In the genomic region with DNA sequence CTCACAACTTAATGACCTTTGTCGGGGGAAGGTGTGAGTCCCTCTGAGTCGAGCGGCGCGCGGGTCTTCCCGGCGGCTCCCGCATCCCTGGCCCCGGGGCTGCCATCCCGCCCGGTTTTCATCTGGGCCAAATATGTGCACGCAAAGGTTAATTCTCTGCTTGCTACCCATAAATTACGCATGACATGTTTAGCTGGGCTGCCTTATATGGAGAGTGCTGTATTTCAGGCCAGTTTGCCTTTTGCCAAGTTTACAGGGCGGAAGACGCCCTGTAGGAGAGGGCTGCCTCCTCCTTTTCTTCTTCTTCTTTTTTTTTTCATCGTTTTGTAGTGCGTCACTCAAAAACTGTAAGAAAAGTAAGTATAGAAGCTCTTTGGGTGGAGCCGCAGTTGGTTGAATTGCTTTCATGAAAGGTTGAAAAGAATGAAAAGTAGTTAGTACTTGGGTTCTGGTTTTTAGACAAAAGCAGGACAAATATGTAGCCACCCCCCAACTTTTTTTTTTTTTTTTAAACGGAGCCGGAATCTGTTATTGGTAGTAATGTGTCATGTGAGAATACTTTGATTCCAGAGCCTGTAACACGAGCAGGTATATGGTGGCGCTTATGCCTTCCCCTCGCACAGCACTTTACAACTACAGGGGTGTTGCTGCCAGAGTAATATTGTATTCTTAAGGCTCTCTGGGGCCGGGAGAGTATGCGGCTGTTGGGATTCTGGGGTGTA, we compare ENCODE assay signal across 8 cellular contexts. TPM values are rescaled to one million over a fixed set of nuclear protein-coding genes. Genes with fewer than 3 reads are reported as not detected.
DNase-seq lines count a peak whose midpoint lies in the region; ATAC-seq and TF ChIP-seq lines count a peak whose summit lies in the region.

No MANE protein-coding gene starts in this region.

- H3K4me2 ChIP-seq in OCI-LY7 (ENCODE audit: low read length), result peak overlapping the region; percentile 92

- peaks cover 40% of the 10 kb centered on the region for H4K20me1 ChIP-seq in OCI-LY7 (ENCODE audit: insufficient read depth, low read length)

- H2AFZ ChIP-seq in OCI-LY7 (ENCODE audit: low read length), result peak overlapping the region; percentile 83; the same call in 1 of the 2 replicates

- H3K4me3 ChIP-seq in OCI-LY7 (ENCODE audit: low read depth, low read length, poor library complexity, severe bottlenecking) (peak overlapping the region; percentile 79), prostate gland (peak overlapping the region; percentile 83 to 86)

- H3K9me2 ChIP-seq in OCI-LY7 (ENCODE audit: insufficient read depth, low read length), result no peaks in the 10 kb centered on the region

- TF ChIP-seq CTCF in OCI-LY7 (conservative IDR thresholded peaks at IDR 0.05; ENCODE audit: low read length), result no peak
- no peak for TF ChIP-seq CTCF in prostate gland (IDR thresholded peaks at IDR 0.05)
- TF ChIP-seq CTCF in GM13977 (IDR thresholded peaks at IDR 0.05; ENCODE audit: extremely low read depth, insufficient read depth, missing control alignments), result no peak

- DNase-seq in COR-L47 (lab: John Stamatoyannopoulos, UW) (peak; percentile 43), HT-29 (ENCODE audit: low spot score) (peak; percentile 77), OCI-LY7 (ENCODE audit: low spot score) (peak; percentile 67), amniotic stem cell (lab: John Stamatoyannopoulos, UW) (peak; percentile 84), left ventricle myocardium superior (peak; percentile 26), prostate gland (ENCODE audit: low spot score) (peak; percentile 69), GM13977 (ENCODE audit: low spot score) (no peak)

- intact Hi-C loops in OCI-LY7 (cut with micrococcal nuclease; ENCODE audit: unreplicated experiment), result loop anchor here (1.0 to 5.0 kb wide), 3 partner anchors 87 to 175 kb away; no protein-coding TSS in a partner anchor
- intact Hi-C loops in left ventricle myocardium superior (cut with micrococcal nuclease), result no loop called here
- intact Hi-C loops in prostate gland (cut with DNase I), result loop anchor here (2.0 to 10.0 kb wide), 5 partner anchors 29 to 1855 kb away; a partner anchor contains a TSS

- peaks cover 65% of the 10 kb centered on the region for H3K79me2 ChIP-seq in OCI-LY7 (ENCODE audit: insufficient read depth, low read depth, low read length)

- H3K27me3 ChIP-seq in prostate gland (replicated peaks; ENCODE audit: insufficient read depth), result no peaks in the 10 kb centered on the region

- no peaks in the 10 kb centered on the region; the same call in 1 of the 2 replicates for H3K9me3 ChIP-seq in OCI-LY7 (ENCODE audit: low read length)
- H3K9me3 ChIP-seq in prostate gland, result no peaks in the 10 kb centered on the region

- H3K4me1 ChIP-seq in OCI-LY7 (ENCODE audit: insufficient read depth, low read length, poor library complexity, severe bottlenecking) (peaks cover 57% of the 10 kb centered on the region), prostate gland (replicated peaks) (peaks cover 3% of the 10 kb centered on the region)

- H3K36me3 ChIP-seq in OCI-LY7 (ENCODE audit: insufficient read depth, low read length) (peaks cover 40% of the 10 kb centered on the region), prostate gland (no peaks in the 10 kb centered on the region)

- in situ Hi-C loops in GM13977 (cut with MboI; ENCODE audit: low pct_unique_long_range_greater_than_20kb, low sequenced_read_pairs, unreplicated experiment), result no loop called here

- CTCF ChIA-PET in OCI-LY7 (lab: Charles Lee; ENCODE audit: unreplicated experiment), result no interaction called here

- BruUV-seq in OCI-LY7 (replicated peaks; lab: Mats Ljungman, UMichigan), result no TSS peak

- ATAC-seq in GM21360 (IDR thresholded peaks at IDR 0.05; ENCODE audit: unreplicated experiment) (peak; percentile 10), left ventricle myocardium superior (peak; percentile 81)

- POLR2A ChIA-PET in OCI-LY7 (lab: Charles Lee), result interaction anchor here (0.6 to 9.0 kb wide), 12 partner anchors 13 to 525 kb away, joined by 3 to 79 read pairs (median 8); no protein-coding TSS in a partner anchor

- under 1% methylated on average over 26 of the region's 26 CpGs for WGBS in prostate gland

- peak overlapping the region; percentile 94 for H3K27ac ChIP-seq in OCI-LY7 (ENCODE audit: low read depth, low read length, poor library complexity, severe bottlenecking)
- H3K27ac ChIP-seq in prostate gland, result peak overlapping the region; percentile 97 to 98

- TF ChIP-seq POLR2A in prostate gland (IDR thresholded peaks at IDR 0.05), result no peak

RNA-seq across cellular contexts. Expression of a gene that starts 0.9 kb away (rescaled TPM):
- 144 and 163 TPM in 2 replicates for total RNA-seq in HT-29 (2014; rRNA removed; shearing (Covaris generic))
- total RNA-seq in OCI-LY7 (2014; rRNA removed; shearing (Covaris generic)), result 125 and 163 TPM in 2 replicates
- total RNA-seq in OCI-LY7 (2022) (174 and 184 TPM in 2 replicates), left ventricle myocardium superior (172 TPM), prostate gland (100 to 1,000 TPM; 131 to 226 TPM)
